1 cellular context compared by ENCODE assay signal in the genomic region with DNA sequence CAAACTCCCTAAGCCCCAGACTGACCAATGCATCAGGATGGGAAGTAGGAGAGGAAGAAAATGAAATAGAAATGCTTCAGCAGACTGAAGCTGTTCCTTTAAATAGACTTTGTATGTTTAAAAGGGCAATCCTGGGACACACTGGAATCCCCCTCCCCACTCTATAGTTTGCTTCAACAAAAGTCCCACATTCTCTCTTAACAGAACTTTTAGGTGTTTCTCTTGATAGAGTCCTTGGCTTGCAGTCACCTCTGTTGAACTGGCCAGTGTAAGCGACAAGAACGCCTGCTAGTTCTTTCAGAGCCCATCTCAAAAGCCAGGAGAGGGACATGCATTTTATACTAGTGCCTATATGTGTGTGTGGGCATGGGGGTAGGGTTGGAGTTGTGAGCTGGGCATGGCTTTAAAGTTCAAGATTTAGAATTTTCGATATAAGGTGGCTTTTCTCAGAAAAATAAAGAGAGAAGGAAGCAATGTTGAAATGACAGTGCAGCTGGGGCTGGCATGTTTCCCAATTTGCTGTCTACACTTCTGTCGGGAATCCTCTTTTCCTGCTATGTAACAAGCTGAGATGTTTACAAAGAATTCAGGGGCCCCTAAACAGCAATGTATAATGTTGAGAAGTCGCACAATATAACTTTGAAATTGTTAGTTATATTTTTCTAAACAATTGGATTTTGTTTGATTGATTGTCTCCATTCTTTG.
TF ChIP-seq lines count a peak whose summit lies in the region.

No MANE protein-coding gene starts in this region.

TF ChIP-seq in endothelial cell of umbilical vein, 7 proteins besides CTCF, POLR2A, EP300 and RAD21 (continued from another document):
- TF ChIP-seq FOS (IDR thresholded peaks at IDR 0.05; ENCODE audit: borderline replicate concordance, insufficient read depth, low read length) (no peak), MYC (IDR thresholded peaks at IDR 0.05; ENCODE audit: low read depth, low read length) (no peak)
TF ChIP-seq in endothelial cell of umbilical vein: peak in this region for 1.
